26 cellular contexts compared by ENCODE assay signal in the genomic region with DNA sequence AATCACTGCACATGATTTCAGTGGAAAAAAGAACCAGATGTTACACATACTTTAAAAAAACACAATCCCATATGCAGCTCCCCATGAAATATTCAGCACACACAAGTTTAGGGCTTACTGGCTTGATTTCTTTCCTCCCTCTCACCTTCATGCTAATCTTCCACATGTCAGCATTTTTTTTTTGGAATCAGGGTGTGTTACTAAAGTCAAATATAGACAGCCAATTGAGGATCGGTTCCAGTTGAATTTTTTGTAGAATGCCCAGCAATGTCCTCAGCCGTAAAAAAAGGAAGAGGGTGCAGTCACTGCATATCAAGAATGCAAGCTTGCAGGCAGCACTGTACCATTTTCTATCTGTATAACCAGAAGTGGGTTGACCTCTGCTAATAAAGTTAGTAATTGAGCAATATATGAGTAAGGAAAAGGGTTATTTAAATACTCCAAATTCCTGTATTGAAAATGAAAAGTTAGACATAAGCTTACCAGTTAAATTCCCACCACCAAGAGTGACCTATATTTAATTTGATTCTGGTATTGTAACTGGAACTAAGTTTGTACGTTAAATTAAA.
"Had no signal": no experiment of that assay in that cellular context is flagged by ENCODE, and none has a peak within 500 bp of the region (broad histone marks: within the 10 kb centered on the region; RNA-seq: fewer than 3 reads in every experiment).

No MANE protein-coding gene starts in this region.

- H3K4me3 ChIP-seq: breast epithelium, heart left ventricle, neural progenitor cell, right atrium auricular region, spleen, suprapubic skin, tibial artery had no signal

- H3K4me1 ChIP-seq: breast epithelium, heart left ventricle, neural progenitor cell, parathyroid adenoma, right atrium auricular region, spleen, suprapubic skin, tibial artery had no signal

- H3K27me3 Mint-ChIP-seq: activated naive CD8-positive, alpha-beta T cell treated with anti-CD3 and anti-CD28 coated beads, Interleukin-2, amount 10 ng/mL, durations not matched to agents 7 days and 5 days had no signal

- ATAC-seq: heart left ventricle, natural killer cell had no signal

- H3K27ac ChIP-seq: breast epithelium, epithelial cell of prostate, heart left ventricle, neural progenitor cell, parathyroid adenoma, right atrium auricular region, spleen, suprapubic skin, tibial artery had no signal

- DNase-seq: activated CD4-positive, alpha-beta memory T cell treated with anti-CD3 and anti-CD28 coated beads, Interleukin-2, amount 10 ng/mL, durations not matched to agents 7 days and 5 days; activated CD4-positive, alpha-beta T cell treated with anti-CD3 and anti-CD28 coated beads, Interleukin-2, amount 10 ng/mL, durations not matched to agents 7 days and 5 days; activated CD4-positive, CD25-positive, alpha-beta regulatory T cell treated with anti-CD3 and anti-CD28 coated beads, Interleukin-2, amount 50 U/mL, for 72 hours; activated CD8-positive, alpha-beta memory T cell treated with anti-CD3 and anti-CD28 coated beads, Interleukin-2, amount 50 U/mL, for 48 hours; activated gamma-delta T cell; activated naive CD4-positive, alpha-beta T cell treated with anti-CD3 and anti-CD28 coated beads, Interleukin-2, amount 10 ng/mL, durations not matched to agents 7 days and 5 days; activated naive CD8-positive, alpha-beta T cell treated with anti-CD3 and anti-CD28 coated beads, Interleukin-2, amount 10 ng/mL, durations not matched to agents 7 days and 5 days; activated T-cell treated with anti-CD3 and anti-CD28 coated beads, Interleukin-2, amount 50 U/mL, for 24 hours; effector CD8-positive, alpha-beta T cell; heart left ventricle; hypothalamus; immature natural killer cell; natural killer cell; occipital lobe; spleen; stimulated activated naive CD4-positive, alpha-beta T cell; T-helper 2 cell; tibial artery had no signal

- H3K36me3 ChIP-seq: heart left ventricle, neural progenitor cell, right atrium auricular region, spleen, suprapubic skin, tibial artery had no signal

- H3K27ac Mint-ChIP-seq: activated CD4-positive, alpha-beta memory T cell treated with anti-CD3 and anti-CD28 coated beads, Interleukin-2, amount 10 ng/mL, durations not matched to agents 7 days and 5 days; activated CD4-positive, alpha-beta T cell treated with anti-CD3 and anti-CD28 coated beads, Interleukin-2, amount 10 ng/mL, durations not matched to agents 7 days and 5 days; activated naive CD4-positive, alpha-beta T cell treated with anti-CD3 and anti-CD28 coated beads, Interleukin-2, amount 10 ng/mL, durations not matched to agents 7 days and 5 days; activated naive CD8-positive, alpha-beta T cell treated with anti-CD3 and anti-CD28 coated beads, Interleukin-2, amount 10 ng/mL, durations not matched to agents 7 days and 5 days; activated T-cell treated with anti-CD3 and anti-CD28 coated beads, Interleukin-2, amount 50 U/mL, for 24 hours; immature natural killer cell; memory B cell; natural killer cell; neural progenitor cell had no signal

- H3K36me3 Mint-ChIP-seq: activated naive CD4-positive, alpha-beta T cell treated with anti-CD3 and anti-CD28 coated beads, Interleukin-2, amount 10 ng/mL, durations not matched to agents 7 days and 5 days; activated naive CD8-positive, alpha-beta T cell treated with anti-CD3 and anti-CD28 coated beads, Interleukin-2, amount 10 ng/mL, durations not matched to agents 7 days and 5 days; immature natural killer cell; memory B cell; natural killer cell; neural progenitor cell had no signal

- H3K9me3 Mint-ChIP-seq: activated CD4-positive, alpha-beta memory T cell treated with anti-CD3 and anti-CD28 coated beads, Interleukin-2, amount 10 ng/mL, durations not matched to agents 7 days and 5 days; activated CD4-positive, alpha-beta T cell treated with anti-CD3 and anti-CD28 coated beads, Interleukin-2, amount 10 ng/mL, durations not matched to agents 7 days and 5 days; activated naive CD4-positive, alpha-beta T cell treated with anti-CD3 and anti-CD28 coated beads, Interleukin-2, amount 10 ng/mL, durations not matched to agents 7 days and 5 days; activated naive CD8-positive, alpha-beta T cell treated with anti-CD3 and anti-CD28 coated beads, Interleukin-2, amount 10 ng/mL, durations not matched to agents 7 days and 5 days; activated T-cell treated with anti-CD3 and anti-CD28 coated beads, Interleukin-2, amount 50 U/mL, for 24 hours; central memory CD8-positive, alpha-beta T cell; immature natural killer cell; natural killer cell; neural progenitor cell had no signal

- H3K4me3 Mint-ChIP-seq: activated CD4-positive, alpha-beta memory T cell treated with anti-CD3 and anti-CD28 coated beads, Interleukin-2, amount 10 ng/mL, durations not matched to agents 7 days and 5 days; activated CD4-positive, alpha-beta T cell treated with anti-CD3 and anti-CD28 coated beads, Interleukin-2, amount 10 ng/mL, durations not matched to agents 7 days and 5 days; activated naive CD4-positive, alpha-beta T cell treated with anti-CD3 and anti-CD28 coated beads, Interleukin-2, amount 10 ng/mL, durations not matched to agents 7 days and 5 days; activated naive CD8-positive, alpha-beta T cell treated with anti-CD3 and anti-CD28 coated beads, Interleukin-2, amount 10 ng/mL, durations not matched to agents 7 days and 5 days; activated T-cell treated with anti-CD3 and anti-CD28 coated beads, Interleukin-2, amount 50 U/mL, for 24 hours; central memory CD8-positive, alpha-beta T cell; immature natural killer cell; memory B cell; natural killer cell; neural progenitor cell had no signal

- H3K4me1 Mint-ChIP-seq: activated CD4-positive, alpha-beta memory T cell treated with anti-CD3 and anti-CD28 coated beads, Interleukin-2, amount 10 ng/mL, durations not matched to agents 7 days and 5 days; activated CD4-positive, alpha-beta T cell treated with anti-CD3 and anti-CD28 coated beads, Interleukin-2, amount 10 ng/mL, durations not matched to agents 7 days and 5 days; activated naive CD4-positive, alpha-beta T cell treated with anti-CD3 and anti-CD28 coated beads, Interleukin-2, amount 10 ng/mL, durations not matched to agents 7 days and 5 days; activated naive CD8-positive, alpha-beta T cell treated with anti-CD3 and anti-CD28 coated beads, Interleukin-2, amount 10 ng/mL, durations not matched to agents 7 days and 5 days; central memory CD8-positive, alpha-beta T cell; immature natural killer cell; natural killer cell; neural progenitor cell had no signal

- H3K9me3 ChIP-seq: breast epithelium, heart left ventricle, right atrium auricular region, spleen, suprapubic skin, tibial artery had no signal

- H3K27me3 ChIP-seq: breast epithelium, heart left ventricle, neural progenitor cell, right atrium auricular region, spleen, suprapubic skin, tibial artery had no signal
